3 cellular contexts compared by ENCODE assay signal in genomic region chr12:84960918-84961317, GRCh38.
"Had no signal": no experiment of that assay in that cellular context is flagged by ENCODE, and none has a peak within 500 bp of the region (broad histone marks: within the 10 kb centered on the region; RNA-seq: fewer than 3 reads in every experiment).

No MANE protein-coding gene starts in this region.

- H3K4me3 ChIP-seq: GM12878 had no signal

- ATAC-seq: GM12878 had no signal

- DNase-seq: GDM1, GF-D8 had no signal
